ENCODE assay signal across 16 cellular contexts in the genomic region with DNA sequence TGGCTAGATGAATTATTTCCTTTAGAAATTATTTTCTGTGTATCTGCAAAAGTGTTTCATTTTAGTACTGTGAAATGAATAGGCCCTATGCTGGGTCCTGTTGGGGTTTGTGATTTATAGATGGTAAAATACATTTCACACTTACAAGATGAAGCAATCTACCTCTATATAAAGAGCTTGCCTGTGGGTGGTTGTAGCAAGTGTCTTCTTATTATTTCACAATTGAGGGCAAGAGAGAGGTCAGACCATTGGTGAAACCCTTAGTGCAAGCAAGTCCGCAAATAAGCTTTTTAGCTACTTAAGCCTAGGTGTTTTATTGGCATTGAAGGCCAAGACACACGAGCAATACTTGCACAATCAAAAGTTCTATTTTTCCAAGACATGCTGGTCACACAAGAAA.
"Had no signal": no experiment of that assay in that cellular context is flagged by ENCODE, and none has a peak within 500 bp of the region (broad histone marks: within the 10 kb centered on the region; RNA-seq: fewer than 3 reads in every experiment).

No MANE protein-coding gene starts in this region.

- H3K4me3 ChIP-seq: right atrium auricular region, skin epidermis, suprapubic skin had no signal

- H3K27me3 ChIP-seq: brain microvascular endothelial cell, foreskin keratinocyte, right atrium auricular region, suprapubic skin had no signal

- DNase-seq: activated naive CD4-positive, alpha-beta T cell; activated naive CD8-positive, alpha-beta T cell treated with anti-CD3 and anti-CD28 coated beads, Interleukin-2, amount 10 ng/mL, durations not matched to agents 7 days and 5 days; activated T-cell treated with anti-CD3 and anti-CD28 coated beads for 4 hours; anterior cingulate cortex; brain microvascular endothelial cell; cortex of kidney; effector CD8-positive, alpha-beta T cell; foreskin keratinocyte; mesendoderm; occipital lobe; stimulated activated CD4-positive, alpha-beta T cell treated with anti-CD3 and anti-CD28 coated beads, Interleukin-4, amount 100 ng/mL, for 4 hours; stimulated activated CD8-positive, alpha-beta memory T cell treated with anti-CD3 and anti-CD28 coated beads, Interleukin-4, amount 100 ng/mL, for 48 hours; stimulated activated naive CD4-positive, alpha-beta T cell treated with Interleukin-2 at 50 U/mL for 16 hours had no signal

- H3K36me3 ChIP-seq: brain microvascular endothelial cell, right atrium auricular region, suprapubic skin had no signal

- ATAC-seq: foreskin keratinocyte had no signal

- H3K9me3 ChIP-seq: right atrium auricular region, suprapubic skin had no signal

- H3K27ac ChIP-seq: brain microvascular endothelial cell, foreskin keratinocyte, right atrium auricular region, skin epidermis, suprapubic skin had no signal

- H3K4me1 ChIP-seq: foreskin keratinocyte had no signal
